In the genomic region with DNA sequence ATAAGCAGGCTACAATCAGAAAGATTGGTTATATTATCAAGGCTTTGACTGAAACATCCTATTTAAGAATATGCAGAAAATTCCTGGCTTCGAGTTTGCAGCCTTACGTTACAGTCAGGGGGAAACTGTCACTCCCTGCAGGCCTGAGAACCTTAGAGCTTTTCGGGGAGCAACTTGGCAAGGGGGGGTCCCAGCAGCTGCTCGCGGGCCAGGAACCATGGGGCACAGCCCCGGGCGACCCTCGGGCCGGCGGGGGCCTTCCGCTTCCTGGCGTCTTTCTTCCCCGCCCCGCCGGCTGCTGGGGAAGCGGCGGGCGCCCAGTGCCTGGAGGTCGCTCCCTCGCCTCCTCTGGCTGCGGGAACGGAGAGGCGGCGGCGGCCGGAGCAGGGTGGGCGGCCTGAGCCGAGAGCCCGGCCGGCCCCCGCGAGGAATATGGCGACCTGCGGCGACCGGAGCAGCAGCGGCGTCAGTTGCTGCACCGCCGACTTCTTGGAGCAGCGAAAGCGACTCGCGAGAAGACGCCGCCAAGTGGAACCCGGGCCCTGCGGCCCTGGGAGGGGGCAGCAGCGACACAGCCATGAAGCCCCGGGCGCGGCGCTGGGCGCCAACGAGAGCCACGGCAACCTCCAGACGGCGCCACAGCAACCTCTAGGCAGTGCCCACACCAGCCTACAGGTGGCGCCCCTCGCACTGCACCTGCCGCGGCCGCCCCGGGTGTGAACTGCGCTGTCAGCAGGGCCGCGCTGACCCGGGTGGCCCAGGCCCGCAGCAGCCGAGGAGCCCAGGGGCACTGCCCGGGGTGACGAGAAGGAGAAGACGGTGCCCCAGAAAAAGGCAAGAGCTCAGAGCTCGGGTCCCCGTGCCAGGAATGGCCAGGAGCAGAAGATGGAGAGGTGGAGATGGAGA, we compare ENCODE assay signal across 9 cellular contexts. TPM values are rescaled to one million over a fixed set of nuclear protein-coding genes. Genes with fewer than 3 reads are reported as not detected.
A peak's percentile ranks its signal among the peaks of the same experiment; 100 is the strongest.
DNase-seq lines count a peak whose midpoint lies in the region; ATAC-seq and TF ChIP-seq lines count a peak whose summit lies in the region.
"Not testable (repeated sequence)": the region's sequence is repeated elsewhere in the genome, so short reads cannot be mapped to it uniquely, and the experiment has no call there.
"Had no signal": no experiment of that assay in that cellular context is flagged by ENCODE, and none has a peak within 500 bp of the region (broad histone marks: within the 10 kb centered on the region; RNA-seq: fewer than 3 reads in every experiment).

No MANE protein-coding gene starts in this region.

- 3% methylated on average over 15 of the region's 75 CpGs for WGBS in right cardiac atrium
- 0 to 1% (median 0%) methylated on average over 10 to 16 of the region's 75 CpGs; no CpG with 5 or more reads in 1 of the 5 donors for WGBS in spleen, 5 donors

- H3K27ac ChIP-seq in CD8-positive, alpha-beta T cell (ENCODE audit: low read depth, low read length); PC-3 (ENCODE audit: low read length); right cardiac atrium (ENCODE audit: low read length); spleen: not testable (repeated sequence)

- not testable (repeated sequence) for H3K27me3 ChIP-seq in CD8-positive, alpha-beta T cell (ENCODE audit: insufficient read depth, low read length); PC-3 (ENCODE audit: low read length); right cardiac atrium (ENCODE audit: control insufficient read depth, insufficient read depth); spleen (replicated peaks in 1 of 7)

- DNase-seq in CD8-positive, alpha-beta T cell = peak in 3 of 7 experiments; percentile 17 to 55 (median 18)
- not testable (repeated sequence) for DNase-seq in PC-3
- DNase-seq in right cardiac atrium (peak in 2 of 3 donors; percentile 27 to 39), spleen (peak; percentile 79)

- ATAC-seq in CD8-positive, alpha-beta T cell = peak; percentile 99
- ATAC-seq in GM19324 (IDR thresholded peaks at IDR 0.05; ENCODE audit: low FRiP score, unreplicated experiment) (peak; percentile 90), GM21786 (IDR thresholded peaks at IDR 0.05; ENCODE audit: unreplicated experiment) (peak; percentile 89), HG03060 (IDR thresholded peaks at IDR 0.05; ENCODE audit: low read depth, unreplicated experiment) (peak; percentile 47), PC-3 (peak; percentile 98), right cardiac atrium (peak; percentile 97 to 98)
- ATAC-seq in activated T-helper 17 cell treated with anti-CD3 and anti-CD28 coated beads, Interleukin-2, amount 50 U/mL, for 72 hours (replicated peaks) = peak; percentile 98

- not testable (repeated sequence) for H3K9me2 ChIP-seq in PC-3 (replicated peaks; ENCODE audit: low read length)

- not testable (repeated sequence) for H3K27me3 Mint-ChIP-seq in CD8-positive, alpha-beta T cell (ENCODE audit: low read depth); activated T-helper 17 cell treated with anti-CD3 and anti-CD28 coated beads, Interleukin-2, amount 50 U/mL, for 72 hours

- not testable (repeated sequence) for H3K9me3 Mint-ChIP-seq in CD8-positive, alpha-beta T cell; activated T-helper 17 cell treated with anti-CD3 and anti-CD28 coated beads, Interleukin-2, amount 50 U/mL, for 72 hours

- H4K20me1 ChIP-seq in PC-3 (ENCODE audit: low read length) = not testable (repeated sequence)

- BruUV-seq in PC-3 (replicated peaks; lab: Mats Ljungman, UMichigan) = not testable (repeated sequence)

- CTCF ChIA-PET in CD8-positive, alpha-beta T cell (lab: Charles Lee); PC-3 (lab: Charles Lee): not testable (repeated sequence)

- not testable (repeated sequence) for H3K4me2 ChIP-seq in PC-3 (ENCODE audit: low read length)

- H3K36me3 Mint-ChIP-seq in CD8-positive, alpha-beta T cell; activated T-helper 17 cell treated with anti-CD3 and anti-CD28 coated beads, Interleukin-2, amount 50 U/mL, for 72 hours (ENCODE audit: low read depth): not testable (repeated sequence)

- H3K79me2 ChIP-seq in PC-3 (ENCODE audit: low read length) = not testable (repeated sequence)

- not testable (repeated sequence) for H3K36me3 ChIP-seq in CD8-positive, alpha-beta T cell (ENCODE audit: insufficient read depth, low read length); PC-3 (ENCODE audit: low read depth, low read length); spleen

- H2AFZ ChIP-seq in PC-3 (ENCODE audit: low read length) = not testable (repeated sequence)

- not testable (repeated sequence) for TF ChIP-seq CTCF in CD8-positive, alpha-beta T cell (IDR thresholded peaks at IDR 0.05); PC-3 (conservative IDR thresholded peaks at IDR 0.05; ENCODE audit: low read depth, low read length)
- TF ChIP-seq CTCF in spleen (IDR thresholded peaks at IDR 0.05 in 8 of 11, conservative IDR thresholded peaks at IDR 0.05 in 3 of 11) = peak in 1 of 11 experiments; percentile 49

- POLR2A ChIA-PET in CD8-positive, alpha-beta T cell (lab: Charles Lee); PC-3 (lab: Charles Lee; ENCODE audit: unreplicated experiment): not testable (repeated sequence)

- TF ChIP-seq POLR2A in spleen (IDR thresholded peaks at IDR 0.05) = not testable (repeated sequence)

- H3F3A ChIP-seq in PC-3 (ENCODE audit: low read length, unreplicated experiment) = not testable (repeated sequence)

- H3K4me1 ChIP-seq in CD8-positive, alpha-beta T cell (ENCODE audit: insufficient read depth, low read length); PC-3 (ENCODE audit: insufficient read depth, low read length); right cardiac atrium (ENCODE audit: control insufficient read depth, insufficient read depth, low read length); spleen: not testable (repeated sequence)

- intact Hi-C loops in CD8-positive, alpha-beta T cell (cut with DNase I, micrococcal nuclease); PC-3 (cut with micrococcal nuclease); right cardiac atrium (cut with DNase I); spleen (cut with DNase I; ENCODE audit: low total_unique reads): not testable (repeated sequence)

- not testable (repeated sequence) for H3K9me3 ChIP-seq in CD8-positive, alpha-beta T cell (ENCODE audit: low read length); PC-3 (ENCODE audit: low read length); right cardiac atrium (ENCODE audit: control insufficient read depth, low read length); spleen

- H3K9ac ChIP-seq in PC-3 (ENCODE audit: low read length) = not testable (repeated sequence)

- not testable (repeated sequence) for H3K4me1 Mint-ChIP-seq in CD8-positive, alpha-beta T cell (ENCODE audit: low read depth); activated T-helper 17 cell treated with anti-CD3 and anti-CD28 coated beads, Interleukin-2, amount 50 U/mL, for 72 hours

- H3K4me3 Mint-ChIP-seq in CD8-positive, alpha-beta T cell; activated T-helper 17 cell treated with anti-CD3 and anti-CD28 coated beads, Interleukin-2, amount 50 U/mL, for 72 hours: not testable (repeated sequence)

- H3K27ac Mint-ChIP-seq in CD8-positive, alpha-beta T cell; activated T-helper 17 cell treated with anti-CD3 and anti-CD28 coated beads, Interleukin-2, amount 50 U/mL, for 72 hours: not testable (repeated sequence)

- H3K4me3 ChIP-seq in CD8-positive, alpha-beta T cell (ENCODE audit: low read depth, low read length); PC-3 (ENCODE audit: low read length); right cardiac atrium (ENCODE audit: low read length); spleen: not testable (repeated sequence)

RNA-seq across cellular contexts. Expression of gene NPIPB6, which starts 1.2 kb away (rescaled TPM):
- 1 to 10 TPM in 1 of 2 experiments, not detected in 1; 2.0 TPM for total RNA-seq in CD8-positive, alpha-beta T cell
- total RNA-seq in PC-3 (2014; rRNA removed) (0.17 and 2.5 TPM in 2 replicates), right cardiac atrium (1 to 10 TPM in 1 of 4 donors, under 1 TPM in 1, not detected in 2; 0.94 to 1.4 TPM), spleen (10 to 100 TPM in 2 of 7 donors, 1 to 10 TPM in 3, under 1 TPM in 1, not detected in 1; 0.36 to 12.5 (median 6.0) TPM)
- total RNA-seq in activated T-helper 17 cell treated with anti-CD3 and anti-CD28 coated beads, Interleukin-2, amount 50 U/mL, for 72 hours = 1 to 10 TPM; 2.9 to 5.1 TPM
- polyA plus RNA-seq in right cardiac atrium (0.45 TPM), spleen (1 to 10 TPM in 1 of 3 donors, under 1 TPM in 2; 0.58 to 1.0 (median 0.59) TPM)

RNA-seq across cellular contexts. Expression of gene EIF3CL, which starts 39.1 kb away (rescaled TPM):
- 10 to 100 TPM; 28.1 to 29.4 TPM for total RNA-seq in CD8-positive, alpha-beta T cell
- total RNA-seq in PC-3 (2014; rRNA removed) = 47.6 and 80.4 TPM in 2 replicates
- 100 to 1,000 TPM in 1 of 2 donors, 10 to 100 TPM in 1; 33.5 to 108 TPM for total RNA-seq in activated T-helper 17 cell treated with anti-CD3 and anti-CD28 coated beads, Interleukin-2, amount 50 U/mL, for 72 hours
- 10 to 100 TPM; 17.4 to 54.2 (median 28.0) TPM for total RNA-seq in right cardiac atrium
- polyA plus RNA-seq in right cardiac atrium = 43.7 TPM
- 100 to 1,000 TPM in 3 of 7 donors, 10 to 100 TPM in 4; 36.2 to 189 (median 63.3) TPM for total RNA-seq in spleen
- 10 to 100 TPM; 26.9 to 43.5 (median 37.5) TPM for polyA plus RNA-seq in spleen
- polyA plus RNA-seq: cardiac muscle cell had no signal

Comparison
In these comparisons a context has a peak if more than half of its experiments do, and no peak if none do; other contexts are left out.
1. ATAC-seq: peak in every context shown above with its lines; median percentile 99 in CD8-positive, alpha-beta T cell; 98 in PC-3; 98 in activated T-helper 17 cell treated with anti-CD3 and anti-CD28 coated beads, Interleukin-2, amount 50 U/mL, for 72 hours; 98 in right cardiac atrium; 90 in GM19324; 89 in GM21786; 47 in HG03060.